1 cellular context compared by ENCODE assay signal in the genomic region with DNA sequence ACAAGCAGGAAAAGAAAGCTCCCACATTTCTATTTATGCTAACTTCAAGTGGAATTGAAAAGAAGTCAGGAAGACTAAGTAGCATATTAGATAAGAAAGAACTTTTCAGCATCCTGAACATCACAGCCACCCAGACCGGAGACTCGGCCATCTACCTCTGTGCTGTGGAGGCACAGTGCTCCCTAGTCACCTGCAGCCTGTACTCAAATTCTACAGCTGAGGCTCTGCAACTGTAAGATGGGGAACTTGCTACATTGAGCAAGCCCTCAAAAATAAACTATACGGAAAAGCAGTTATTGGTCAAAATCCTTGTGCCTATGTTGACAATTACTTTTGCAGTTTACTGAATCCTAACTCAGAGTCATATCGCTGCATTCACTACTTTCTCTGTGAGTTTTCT.
TF ChIP-seq lines count a peak whose summit lies in the region.

No MANE protein-coding gene starts in this region.

TF ChIP-seq in IMR-90, 13 proteins besides CTCF, POLR2A, EP300 and RAD21 (continued from another document):
- TF ChIP-seq MAZ (IDR thresholded peaks at IDR 0.05; ENCODE audit: borderline replicate concordance, low read depth, low read length): no peak
- no peak for TF ChIP-seq MXI1 (IDR thresholded peaks at IDR 0.05; ENCODE audit: borderline replicate concordance, low read depth, low read length)
- no peak for TF ChIP-seq SMC3 (IDR thresholded peaks at IDR 0.05; ENCODE audit: low read depth, low read length)
